ENCODE assay signal across 1 cellular context in the genomic region with DNA sequence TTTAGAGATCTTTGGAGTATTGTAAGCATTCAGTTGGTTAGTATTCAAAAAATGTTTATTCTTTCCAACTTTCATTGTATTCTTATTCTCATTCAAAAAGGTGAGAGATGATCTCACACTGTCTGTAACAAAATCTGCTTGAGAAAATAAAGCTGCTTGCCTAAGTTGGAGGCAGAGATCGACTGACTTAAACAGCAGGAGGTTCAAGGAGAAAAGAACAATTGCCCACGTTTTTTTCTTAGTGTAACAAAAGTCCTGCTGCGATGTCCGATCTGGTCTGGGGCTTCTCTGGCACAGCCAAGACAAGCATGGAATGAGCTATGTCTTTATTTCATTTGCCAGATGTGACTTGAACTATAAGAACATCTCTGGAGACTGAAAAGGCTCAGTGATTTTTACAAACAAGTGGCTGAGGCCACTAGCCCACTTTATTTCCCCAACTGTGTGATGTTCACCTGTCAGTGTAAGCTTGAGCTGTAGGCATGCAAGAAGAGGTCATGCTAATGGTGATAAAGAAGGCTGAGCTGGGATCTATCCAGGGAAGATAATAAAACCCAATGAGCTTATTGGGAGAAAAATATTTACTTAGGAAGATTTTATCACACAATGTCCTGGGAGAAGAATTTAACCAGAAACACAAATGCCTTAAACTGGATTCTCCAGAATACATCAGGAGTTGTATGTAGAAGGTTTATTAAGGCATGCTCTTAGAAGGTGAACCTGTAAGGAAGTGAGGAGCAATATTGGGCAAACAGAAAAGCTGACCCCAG.
TF ChIP-seq lines count a peak whose summit lies in the region.

No MANE protein-coding gene starts in this region.

TF ChIP-seq in SK-N-SH, 30 proteins besides CTCF, POLR2A, EP300 and RAD21 (continued from another document):
- TF ChIP-seq, protein P1, sequence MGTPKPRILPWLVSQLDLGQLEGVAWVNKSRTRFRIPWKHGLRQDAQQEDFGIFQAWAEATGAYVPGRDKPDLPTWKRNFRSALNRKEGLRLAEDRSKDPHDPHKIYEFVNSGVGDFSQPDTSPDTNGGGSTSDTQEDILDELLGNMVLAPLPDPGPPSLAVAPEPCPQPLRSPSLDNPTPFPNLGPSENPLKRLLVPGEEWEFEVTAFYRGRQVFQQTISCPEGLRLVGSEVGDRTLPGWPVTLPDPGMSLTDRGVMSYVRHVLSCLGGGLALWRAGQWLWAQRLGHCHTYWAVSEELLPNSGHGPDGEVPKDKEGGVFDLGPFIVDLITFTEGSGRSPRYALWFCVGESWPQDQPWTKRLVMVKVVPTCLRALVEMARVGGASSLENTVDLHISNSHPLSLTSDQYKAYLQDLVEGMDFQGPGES (IDR thresholded peaks at IDR 0.05; ENCODE audit: low read depth, low read length) = no peak
- TF ChIP-seq TEAD4 (IDR thresholded peaks at IDR 0.05; ENCODE audit: borderline replicate concordance, insufficient read depth) = no peak
- no peak for TF ChIP-seq FOXJ3 (CRISPR knock-in tag; IDR thresholded peaks at IDR 0.05)
- TF ChIP-seq, protein P2, sequence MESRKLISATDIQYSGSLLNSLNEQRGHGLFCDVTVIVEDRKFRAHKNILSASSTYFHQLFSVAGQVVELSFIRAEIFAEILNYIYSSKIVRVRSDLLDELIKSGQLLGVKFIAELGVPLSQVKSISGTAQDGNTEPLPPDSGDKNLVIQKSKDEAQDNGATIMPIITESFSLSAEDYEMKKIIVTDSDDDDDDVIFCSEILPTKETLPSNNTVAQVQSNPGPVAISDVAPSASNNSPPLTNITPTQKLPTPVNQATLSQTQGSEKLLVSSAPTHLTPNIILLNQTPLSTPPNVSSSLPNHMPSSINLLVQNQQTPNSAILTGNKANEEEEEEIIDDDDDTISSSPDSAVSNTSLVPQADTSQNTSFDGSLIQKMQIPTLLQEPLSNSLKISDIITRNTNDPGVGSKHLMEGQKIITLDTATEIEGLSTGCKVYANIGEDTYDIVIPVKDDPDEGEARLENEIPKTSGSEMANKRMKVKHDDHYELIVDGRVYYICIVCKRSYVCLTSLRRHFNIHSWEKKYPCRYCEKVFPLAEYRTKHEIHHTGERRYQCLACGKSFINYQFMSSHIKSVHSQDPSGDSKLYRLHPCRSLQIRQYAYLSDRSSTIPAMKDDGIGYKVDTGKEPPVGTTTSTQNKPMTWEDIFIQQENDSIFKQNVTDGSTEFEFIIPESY (IDR thresholded peaks at IDR 0.05; ENCODE audit: borderline replicate concordance, low read depth) = no peak
- no peak for TF ChIP-seq CHD2 (IDR thresholded peaks at IDR 0.05; ENCODE audit: low read length, partially characterized antibody)
- TF ChIP-seq, protein P3, sequence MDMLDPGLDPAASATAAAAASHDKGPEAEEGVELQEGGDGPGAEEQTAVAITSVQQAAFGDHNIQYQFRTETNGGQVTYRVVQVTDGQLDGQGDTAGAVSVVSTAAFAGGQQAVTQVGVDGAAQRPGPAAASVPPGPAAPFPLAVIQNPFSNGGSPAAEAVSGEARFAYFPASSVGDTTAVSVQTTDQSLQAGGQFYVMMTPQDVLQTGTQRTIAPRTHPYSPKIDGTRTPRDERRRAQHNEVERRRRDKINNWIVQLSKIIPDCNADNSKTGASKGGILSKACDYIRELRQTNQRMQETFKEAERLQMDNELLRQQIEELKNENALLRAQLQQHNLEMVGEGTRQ (IDR thresholded peaks at IDR 0.05; ENCODE audit: borderline replicate concordance, low read depth, low read length) = no peak
- TF ChIP-seq RCOR1 (IDR thresholded peaks at IDR 0.05; ENCODE audit: low read length) = no peak
- no peak for TF ChIP-seq NRF1 (IDR thresholded peaks at IDR 0.05; ENCODE audit: low read depth, low read length)
- TF ChIP-seq NFIC (IDR thresholded peaks at IDR 0.05; ENCODE audit: borderline replicate concordance) = no peak
- TF ChIP-seq MXI1 (IDR thresholded peaks at IDR 0.05; ENCODE audit: low read depth, low read length) = no peak
- TF ChIP-seq RXRA (IDR thresholded peaks at IDR 0.05; ENCODE audit: borderline replicate concordance, low read depth) = no peak
- TF ChIP-seq TCF12 (IDR thresholded peaks at IDR 0.05) = no peak
